In genomic region chr1:9618912-9619679, GRCh38 we compare ENCODE assay signal across 31 cellular contexts.
"Had no signal": no experiment of that assay in that cellular context is flagged by ENCODE, and none has a peak within 500 bp of the region (broad histone marks: within the 10 kb centered on the region; RNA-seq: fewer than 3 reads in every experiment).

No MANE protein-coding gene starts in this region.

- H3K4me3 Mint-ChIP-seq: activated CD4-positive, alpha-beta memory T cell treated with anti-CD3 and anti-CD28 coated beads, Interleukin-2, amount 10 ng/mL, durations not matched to agents 7 days and 5 days; activated CD4-positive, alpha-beta T cell treated with anti-CD3 and anti-CD28 coated beads, Interleukin-2, amount 10 ng/mL, durations not matched to agents 7 days and 5 days; activated CD8-positive, alpha-beta memory T cell treated with anti-CD3 and anti-CD28 coated beads, Interleukin-2, amount 10 ng/mL, durations not matched to agents 7 days and 5 days; activated naive CD8-positive, alpha-beta T cell; immature natural killer cell; mesothelial cell of epicardium; naive B cell; nephron progenitor cell; T-helper 2 cell treated with Interferon-gamma antibody and Interleukin-4, amounts not matched to agents 5 μg/mL and 100 μg/mL, for 36 hours had no signal

- H3K9me3 Mint-ChIP-seq: activated CD4-positive, alpha-beta memory T cell treated with anti-CD3 and anti-CD28 coated beads, Interleukin-2, amount 10 ng/mL, durations not matched to agents 7 days and 5 days; activated CD4-positive, alpha-beta T cell treated with anti-CD3 and anti-CD28 coated beads, Interleukin-2, amount 10 ng/mL, durations not matched to agents 7 days and 5 days; immature natural killer cell; mesothelial cell of epicardium; T-helper 2 cell treated with Interferon-gamma antibody and Interleukin-4, amounts not matched to agents 5 μg/mL and 100 μg/mL, for 36 hours had no signal

- H3K27me3 Mint-ChIP-seq: activated naive CD8-positive, alpha-beta T cell had no signal

- H3K4me1 Mint-ChIP-seq: immature natural killer cell, mesothelial cell of epicardium had no signal

- H3K36me3 Mint-ChIP-seq: activated CD8-positive, alpha-beta memory T cell treated with anti-CD3 and anti-CD28 coated beads, Interleukin-2, amount 10 ng/mL, durations not matched to agents 7 days and 5 days; activated naive CD8-positive, alpha-beta T cell; mesothelial cell of epicardium; naive B cell had no signal

- DNase-seq: activated CD4-positive, alpha-beta memory T cell treated with anti-CD3 and anti-CD28 coated beads, Interleukin-2, amount 10 ng/mL, durations not matched to agents 7 days and 5 days; activated CD4-positive, alpha-beta T cell treated with anti-CD3 and anti-CD28 coated beads for 1 hour; activated CD4-positive, alpha-beta T cell treated with anti-CD3 and anti-CD28 coated beads, Interleukin-2, amount 10 ng/mL, durations not matched to agents 7 days and 5 days; activated CD8-positive, alpha-beta memory T cell treated with anti-CD3 and anti-CD28 coated beads, Interleukin-2, amount 10 ng/mL, durations not matched to agents 7 days and 5 days; activated naive CD4-positive, alpha-beta T cell; activated T-cell treated with anti-CD3 and anti-CD28 coated beads, Interleukin-2, amount 50 U/mL, for 48 hours; anterior cingulate cortex; cerebellar nuclear complex; colonic mucosa; effector CD8-positive, alpha-beta T cell; foreskin keratinocyte; heart left ventricle; hypothalamus; immature natural killer cell; kidney; left colon; naive B cell; nephron progenitor cell; ovary; stimulated activated CD4-positive, alpha-beta T cell treated with anti-CD3 and anti-CD28 coated beads, Interleukin-1b, Interleukin-23, amount 100 ng/mL, for 48 hours; stimulated activated CD4-positive, alpha-beta T cell treated with anti-CD3 and anti-CD28 coated beads, Interleukin-4, amount 100 ng/mL, for 4 hours; stimulated activated CD8-positive, alpha-beta memory T cell treated with anti-CD3 and anti-CD28 coated beads, Interleukin-4, amount 100 ng/mL, for 48 hours; stimulated activated naive CD4-positive, alpha-beta T cell treated with Interleukin-2 at 50 U/mL for 16 hours; T-helper 1 cell; testis; transverse colon had no signal

- ATAC-seq: activated CD8-positive, alpha-beta memory T cell treated with anti-CD3 and anti-CD28 coated beads, Interleukin-2, amount 10 ng/mL, durations not matched to agents 7 days and 5 days; foreskin keratinocyte; heart left ventricle; left colon had no signal

- H3K4me3 ChIP-seq: colonic mucosa, heart left ventricle, ovary, prostate gland, smooth muscle cell, testis, transverse colon had no signal

- H3K27ac Mint-ChIP-seq: activated CD4-positive, alpha-beta memory T cell treated with anti-CD3 and anti-CD28 coated beads, Interleukin-2, amount 10 ng/mL, durations not matched to agents 7 days and 5 days; activated CD4-positive, alpha-beta T cell treated with anti-CD3 and anti-CD28 coated beads, Interleukin-2, amount 10 ng/mL, durations not matched to agents 7 days and 5 days; activated CD8-positive, alpha-beta memory T cell treated with anti-CD3 and anti-CD28 coated beads, Interleukin-2, amount 10 ng/mL, durations not matched to agents 7 days and 5 days; activated naive CD8-positive, alpha-beta T cell; immature natural killer cell; mesothelial cell of epicardium; nephron progenitor cell; T-helper 2 cell treated with Interferon-gamma antibody and Interleukin-4, amounts not matched to agents 5 μg/mL and 100 μg/mL, for 36 hours had no signal
